ENCODE assay signal across 17 cellular contexts in genomic region chr6:113694278-113695077, GRCh38.
A peak's percentile ranks its signal among the peaks of the same experiment; 100 is the strongest.
DNase-seq lines count a peak whose midpoint lies in the region; ATAC-seq, FAIRE-seq and TF ChIP-seq lines count a peak whose summit lies in the region.
"Had no signal": no experiment of that assay in that cellular context is flagged by ENCODE, and none has a peak within 500 bp of the region (broad histone marks: within the 10 kb centered on the region; RNA-seq: fewer than 3 reads in every experiment).

No MANE protein-coding gene starts in this region.

- DNase-seq in A549 (ENCODE audit: low read depth in 1 of 2, low spot score in 1 of 2) (peak; percentile 18 to 61), HCT116 (ENCODE audit: low read depth, low spot score) (no peak), adipocyte (ENCODE audit: low read depth) (peak; percentile 41), foreskin keratinocyte (peak in 1 of 2 donors; percentile 51), HT-29 (ENCODE audit: low spot score) (no peak), MM.1S (no peak), ureter (ENCODE audit: low spot score) (no peak), NK-92 (lab: John Stamatoyannopoulos, UW; ENCODE audit: unreplicated experiment) (no peak)
- DNase-seq: DND-41, erythroblast, NCI-H1048, NCI-H510A, ovary, T-helper 9 cell had no signal

- intact Hi-C loops in HCT116 (cut with micrococcal nuclease) = no loop called here

- H3K4me2 ChIP-seq in A549 (peak overlapping the region; percentile 69), HCT116 (ENCODE audit: low read length) (peak overlapping the region; percentile 38), MM.1S (ENCODE audit: low read depth, low read length) (no peak overlapping the region)

- H3K4me3 ChIP-seq in A549 = no peak overlapping the region
- no peak overlapping the region for H3K4me3 ChIP-seq in HCT116 (replicated peaks in 1 of 2; ENCODE audit: low read depth in 1 of 2, low read length in 2 of 2)
- H3K4me3 ChIP-seq in adipocyte (ENCODE audit: low read length) = no peak overlapping the region
- H3K4me3 ChIP-seq in MM.1S (ENCODE audit: low read length) = no peak overlapping the region
- H3K4me3 ChIP-seq: ovary, tibial nerve had no signal

- no TSS peak for BruUV-seq in HCT116 (replicated peaks; lab: Mats Ljungman, UMichigan)

- ATAC-seq in A549 = peak; percentile 52 to 79
- ATAC-seq in HCT116 = peak; percentile 52
- ATAC-seq in foreskin keratinocyte = peak; percentile 61

- H4K20me1 ChIP-seq in HCT116 (ENCODE audit: insufficient read depth) (no peaks in the 10 kb centered on the region), MM.1S (ENCODE audit: insufficient read depth, low read length) (no peaks in the 10 kb centered on the region)

- no peaks in the 10 kb centered on the region for H3F3A ChIP-seq in MM.1S (ENCODE audit: insufficient read depth, low read length)

- TF ChIP-seq EP300 in A549 (IDR thresholded peaks at IDR 0.05) = peak; percentile 44 to 50; a peak in 2 of 5 replicates

- peak; percentile 65 for FAIRE-seq in A549 (lab: Jason Lieb, UNC)
- FAIRE-seq: H1 had no signal

- TF ChIP-seq CTCF in A549 (IDR thresholded peaks at IDR 0.05) (no peak), HCT116 (IDR thresholded peaks at IDR 0.05 in 2 of 3, conservative IDR thresholded peaks at IDR 0.05 in 1 of 3; ENCODE audit: borderline replicate concordance in 1 of 3, insufficient read depth in 1 of 3, low read depth in 2 of 3, low read length in 2 of 3) (no peak), foreskin keratinocyte (conservative IDR thresholded peaks at IDR 0.05) (no peak), MM.1S (IDR thresholded peaks at IDR 0.05; ENCODE audit: low read length) (no peak)

- 11% methylated on average over 2 of the region's 2 CpGs for WGBS in A549 (ENCODE audit: missing lambda C conversion rate)

- no peaks in the 10 kb centered on the region for H3K79me2 ChIP-seq in HCT116 (ENCODE audit: insufficient read depth, low read length)
- no peaks in the 10 kb centered on the region for H3K79me2 ChIP-seq in MM.1S (ENCODE audit: low read length)

- H3K27ac ChIP-seq in A549 (peak overlapping the region; percentile 60 to 77), HCT116 (ENCODE audit: low read depth, low read length) (no peak overlapping the region), foreskin keratinocyte (no peak overlapping the region), MM.1S (ENCODE audit: low read length) (no peak overlapping the region)
- H3K27ac ChIP-seq: ovary, RWPE1 had no signal

- CTCF ChIA-PET in A549 (lab: Yijun Ruan, JAX) (no interaction called here), HCT116 (lab: Charles Lee) (no interaction called here)

- H3K9me3 ChIP-seq in A549 (no peaks in the 10 kb centered on the region), HCT116 (ENCODE audit: control insufficient read depth in 1 of 2, insufficient read depth in 1 of 2, low read depth in 1 of 2, low read length in 2 of 2) (no peaks in the 10 kb centered on the region), adipocyte (ENCODE audit: control insufficient read depth, low read length) (no peaks in the 10 kb centered on the region), MM.1S (replicated peaks; ENCODE audit: insufficient read depth, low read length) (no peaks in the 10 kb centered on the region)
- H3K9me3 ChIP-seq: ovary, tibial nerve had no signal

- H3K27me3 ChIP-seq in HCT116 (ENCODE audit: insufficient read depth, low read length) (no peaks in the 10 kb centered on the region), adipocyte (replicated peaks; ENCODE audit: control insufficient read depth, insufficient read depth, low read length) (no peaks in the 10 kb centered on the region), foreskin keratinocyte (peaks cover 4% of the 10 kb centered on the region), MM.1S (replicated peaks; ENCODE audit: insufficient read depth, low read length) (no peaks in the 10 kb centered on the region)
- H3K27me3 ChIP-seq: ovary, tibial nerve had no signal

- RAD21 ChIA-PET in HCT116 (lab: Charles Lee; ENCODE audit: low non-redundant PET in 1 of 2, low total read pairs in 2 of 2, uncharacterized antibody in 2 of 2, unreplicated experiment in 2 of 2) = no interaction called here

- peak overlapping the region; percentile 28 for H2AFZ ChIP-seq in HCT116 (ENCODE audit: low read depth, low read length, poor library complexity, severe bottlenecking)
- no peak overlapping the region for H2AFZ ChIP-seq in MM.1S (ENCODE audit: low read length)

- H3K9me2 ChIP-seq in HCT116 (ENCODE audit: insufficient read depth) = no peaks in the 10 kb centered on the region
- no peaks in the 10 kb centered on the region for H3K9me2 ChIP-seq in MM.1S (replicated peaks; ENCODE audit: insufficient read depth, low read length)

- TF ChIP-seq RAD21 in A549 (conservative IDR thresholded peaks at IDR 0.05 in 1 of 2, IDR thresholded peaks at IDR 0.05 in 1 of 2) (peak in 1 of 2 experiments; percentile 35; a peak in 1 of 5 replicates), HCT116 (IDR thresholded peaks at IDR 0.05; ENCODE audit: low read depth) (no peak)

- POLR2A ChIA-PET in A549 (lab: Yijun Ruan, JAX) (interaction anchor here (0.6 to 1.4 kb wide), 3 partner anchors 54 to 164 kb away, joined by 4 to 5 read pairs (median 5); no protein-coding TSS in a partner anchor), HCT116 (lab: Charles Lee) (no interaction called here)

- H3K36me3 ChIP-seq in HCT116 (ENCODE audit: control insufficient read depth in 1 of 2, insufficient read depth in 2 of 2, low read length in 2 of 2) (no peaks in the 10 kb centered on the region), adipocyte (ENCODE audit: control insufficient read depth, insufficient read depth, low read length, severe bottlenecking) (no peaks in the 10 kb centered on the region), MM.1S (replicated peaks; ENCODE audit: insufficient read depth, low read length) (no peaks in the 10 kb centered on the region)
- H3K36me3 ChIP-seq: ovary, tibial nerve had no signal

- TF ChIP-seq POLR2A in A549 (IDR thresholded peaks at IDR 0.05; ENCODE audit: low read length) = no peak
- TF ChIP-seq POLR2A in HCT116 (IDR thresholded peaks at IDR 0.05; ENCODE audit: borderline replicate concordance, extremely low read depth, insufficient read depth, insufficient read length) = no peak

- H3K4me1 ChIP-seq in A549 (peaks cover 59% of the 10 kb centered on the region), HCT116 (ENCODE audit: control insufficient read depth in 1 of 2, insufficient read depth in 2 of 2, low read length in 2 of 2) (peaks cover 8 to 47% of the 10 kb centered on the region in 2 experiments; a peak in 3 of 4 replicates), adipocyte (ENCODE audit: control insufficient read depth, insufficient read depth, low read length) (peaks cover 50% of the 10 kb centered on the region), foreskin keratinocyte (peaks cover 16% of the 10 kb centered on the region), MM.1S (ENCODE audit: low read length) (peaks cover 17% of the 10 kb centered on the region)

- H3K9ac ChIP-seq in HCT116 (ENCODE audit: low read length) (no peak overlapping the region), adipocyte (ENCODE audit: low read length) (peak overlapping the region; percentile 42), MM.1S (ENCODE audit: low read length) (no peak overlapping the region)

TF ChIP-seq in A549, 52 proteins besides CTCF, POLR2A, EP300 and RAD21 (continues in another document):
- TF ChIP-seq FOXS1 (CRISPR knock-in tag; IDR thresholded peaks at IDR 0.05) = no peak
- no peak for TF ChIP-seq CHD2 (IDR thresholded peaks at IDR 0.05; ENCODE audit: low read length, partially characterized antibody)
- TF ChIP-seq CBX2 (IDR thresholded peaks at IDR 0.05; ENCODE audit: borderline replicate concordance, low read depth) = no peak
- TF ChIP-seq JUN (IDR thresholded peaks at IDR 0.05) = peak in 1 of 2 experiments; percentile 62; a peak in 3 of 5 replicates
- peak; percentile 74 for TF ChIP-seq MAFK (IDR thresholded peaks at IDR 0.05; ENCODE audit: partially characterized antibody)
- peak; percentile 33; the same call in 1 of the 3 replicates for TF ChIP-seq SMC3 (IDR thresholded peaks at IDR 0.05)
- no peak for TF ChIP-seq POLR2AphosphoS2 (conservative IDR thresholded peaks at IDR 0.05; ENCODE audit: low read length)
- TF ChIP-seq FOSB (CRISPR knock-in tag; IDR thresholded peaks at IDR 0.05) = no peak
- no peak for TF ChIP-seq ATOH8 (CRISPR knock-in tag; IDR thresholded peaks at IDR 0.05; ENCODE audit: low read depth)

TF ChIP-seq in HCT116, 20 proteins besides CTCF, POLR2A, EP300 and RAD21:
- TF ChIP-seq MAX (IDR thresholded peaks at IDR 0.05) (peak; percentile 18; the same call in 1 of the 2 replicates), SP1 (IDR thresholded peaks at IDR 0.05; ENCODE audit: low read depth) (peak; percentile 8), ZFX (IDR thresholded peaks at IDR 0.05) (no peak), JUND (IDR thresholded peaks at IDR 0.05) (0 out of 2 replicates have a peak, but pooled peaks have one; percentile 30), FOSL1 (IDR thresholded peaks at IDR 0.05; ENCODE audit: low read depth) (peak; percentile 45; the same call in 1 of the 2 replicates), SRF (IDR thresholded peaks at IDR 0.05; ENCODE audit: low read depth) (no peak), ATF3 (IDR thresholded peaks at IDR 0.05) (no peak)

Comparison
In these comparisons a context has a peak if more than half of its experiments do, and no peak if none do; other contexts are left out.
1. DNase-seq: peak in A549 (2 of 2) and adipocyte (single experiment); none in HCT116 (single experiment), HT-29 (single experiment), MM.1S (single experiment), ureter (single experiment) and NK-92 (single experiment).
2. H3K27ac ChIP-seq: peak in A549 (2 of 2); none in HCT116 (single experiment), foreskin keratinocyte (single experiment) and MM.1S (single experiment).
3. Of the 6 proteins assayed by ChIP-seq in both A549 and HCT116: peak only in A549: none; only in HCT116: MAX; in both: none; in neither: 3; mixed calls (peak in some experiments, not most) for 2.
4. Peak in every context shown above with its lines, with median percentiles within 50 percentile points of each other: ATAC-seq.